ENCODE assay signal across 8 cellular contexts in the genomic region with DNA sequence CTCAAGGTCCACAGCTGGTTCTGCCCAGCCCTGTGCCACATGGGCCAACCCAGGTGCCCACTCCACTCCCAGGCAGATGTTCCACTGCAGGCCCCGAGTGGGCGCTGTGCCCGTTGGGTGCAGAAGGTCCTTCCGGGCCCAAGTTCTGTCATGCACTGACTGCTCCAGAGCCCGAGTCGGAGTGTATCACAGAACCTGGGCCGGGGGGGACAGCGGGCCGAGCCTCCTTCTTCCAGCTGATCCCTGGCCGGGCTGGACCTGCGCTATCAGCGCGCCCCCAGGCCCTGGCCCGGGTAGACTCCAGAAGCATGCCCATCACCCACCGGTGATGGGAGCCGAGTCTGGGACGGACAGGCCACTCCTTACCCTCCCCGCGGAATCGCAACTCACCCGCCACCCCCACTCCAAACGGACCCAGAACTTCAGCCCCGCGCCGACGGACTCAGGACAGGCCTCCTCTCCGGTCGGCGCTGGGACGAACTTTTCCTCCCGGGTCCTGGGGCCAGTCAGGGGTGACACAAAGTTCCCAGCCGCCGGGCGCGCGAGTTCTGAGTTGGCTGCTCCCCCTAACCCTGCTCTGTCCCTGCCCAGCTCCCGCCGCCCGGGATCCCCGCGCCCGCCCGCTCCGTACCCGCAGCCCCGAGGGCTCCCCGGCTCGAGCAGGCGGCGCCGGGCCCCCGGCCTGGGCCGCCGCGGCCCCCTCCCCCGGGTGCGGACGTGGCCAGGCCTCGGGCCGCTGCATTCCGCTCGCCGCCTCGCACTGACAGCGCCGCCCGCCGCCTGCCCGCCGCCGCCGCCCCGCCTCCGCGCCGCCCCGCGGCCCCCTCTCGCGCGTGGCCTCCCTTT. TPM values are rescaled to one million over a fixed set of nuclear protein-coding genes. Genes with fewer than 3 reads are reported as not detected.
DNase-seq lines count a peak whose midpoint lies in the region; ATAC-seq, FAIRE-seq and TF ChIP-seq lines count a peak whose summit lies in the region.

A gene with protein sequence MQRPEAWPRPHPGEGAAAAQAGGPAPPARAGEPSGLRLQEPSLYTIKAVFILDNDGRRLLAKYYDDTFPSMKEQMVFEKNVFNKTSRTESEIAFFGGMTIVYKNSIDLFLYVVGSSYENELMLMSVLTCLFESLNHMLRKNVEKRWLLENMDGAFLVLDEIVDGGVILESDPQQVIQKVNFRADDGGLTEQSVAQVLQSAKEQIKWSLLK (minus strand): TSS at position 762 of the 846 bp plus-strand sequence. CDS start 20 bp downstream, at position 742.

- peak within 1 kb of the TSS; percentile 75 for H3K9ac ChIP-seq in endothelial cell of umbilical vein (replicated peaks; ENCODE audit: extremely low read depth, insufficient read depth, low read length)

- BruUV-seq in endothelial cell of umbilical vein (replicated peaks; lab: Mats Ljungman, UMichigan) = no TSS peak

- intact Hi-C loops in endothelial cell of umbilical vein (cut with micrococcal nuclease) = loop anchor here (1.0 kb wide), 1 partner anchor 13 kb away; no protein-coding TSS in a partner anchor

- no peaks in the 10 kb centered on the region for H3K27me3 ChIP-seq in endothelial cell of umbilical vein (ENCODE audit: control insufficient read depth in 2 of 2, insufficient read depth in 2 of 2, low read length in 2 of 2)

- FAIRE-seq in endothelial cell of umbilical vein (lab: Jason Lieb, UNC) = peak; percentile 57

- no peaks in the 10 kb centered on the region for H4K20me1 ChIP-seq in endothelial cell of umbilical vein (replicated peaks; ENCODE audit: control insufficient read depth, extremely low read depth, insufficient read depth, low read length)

- POLR2A ChIA-PET in endothelial cell of umbilical vein (lab: Charles Lee) = interaction anchor here (1.7 kb wide), 1 partner anchor 11 kb away, joined by 4 read pairs; a partner anchor contains a TSS

- H2AFZ ChIP-seq in endothelial cell of umbilical vein (ENCODE audit: low read depth, low read length) = peak within 1 kb of the TSS; percentile 98

- dilution Hi-C loops in endothelial cell of umbilical vein (cut with MboI; ENCODE audit: extremely low pct_ligation_motif_present, low sequenced_read_pairs) = no loop called here

- peak within 1 kb of the TSS; percentile 82 for H3K4me2 ChIP-seq in endothelial cell of umbilical vein (ENCODE audit: insufficient read depth, low read length)

- no peak for TF ChIP-seq POLR2A in endothelial cell of umbilical vein (IDR thresholded peaks at IDR 0.05; ENCODE audit: low read depth, low read length)

- TF ChIP-seq CTCF in endothelial cell of umbilical vein (IDR thresholded peaks at IDR 0.05; ENCODE audit: extremely low read depth in 1 of 2, insufficient read depth in 1 of 2, low read depth in 1 of 2, low read length in 2 of 2) (peak; percentile 48 to 72), subcutaneous adipose tissue (IDR thresholded peaks at IDR 0.05; ENCODE audit: low read depth) (no peak)

- H3K36me3 ChIP-seq in endothelial cell of umbilical vein (ENCODE audit: control insufficient read depth in 2 of 2, extremely low read depth in 1 of 2, insufficient read depth in 2 of 2, low read length in 2 of 2) = no peaks in the 10 kb centered on the region

- H3K9me1 ChIP-seq in endothelial cell of umbilical vein (replicated peaks; ENCODE audit: control insufficient read depth, extremely low read depth, insufficient read depth, low read length) = no peaks in the 10 kb centered on the region

- no peak for ATAC-seq in HG03565 (IDR thresholded peaks at IDR 0.05; ENCODE audit: unreplicated experiment)

- H3K4me3 ChIP-seq in endothelial cell of umbilical vein (replicated peaks in 1 of 3; ENCODE audit: insufficient read depth in 1 of 3, low read depth in 1 of 3, low read length in 3 of 3) = peak within 1 kb of the TSS; percentile 52 to 60 (median 57)

- peak; percentile 54 for DNase-seq in Daoy (ENCODE audit: low read depth)
- DNase-seq in HuH-7.5 (ENCODE audit: low spot score) = peak; percentile 52
- DNase-seq in activated CD8-positive, alpha-beta memory T cell treated with anti-CD3 and anti-CD28 coated beads for 1 hour (ENCODE audit: extremely low read depth in 1 of 2, low read depth in 1 of 2) = peak; percentile 34 to 41
- DNase-seq in endothelial cell of umbilical vein (ENCODE audit: low read depth, low spot score) = peak; percentile 51
- DNase-seq in mucosa of gallbladder (ENCODE audit: low spot score) = peak; percentile 51
- DNase-seq in NCI-H2029 treated with DMSO at 0.1 percent for 48 hours (lab: John Stamatoyannopoulos, UW) = no peak

- peak within 1 kb of the TSS; percentile 4 for H3K27ac ChIP-seq in endothelial cell of umbilical vein (ENCODE audit: insufficient read depth, low read depth, low read length)

- H3K4me1 ChIP-seq in endothelial cell of umbilical vein (ENCODE audit: control insufficient read depth, extremely low read depth, insufficient read depth, low read length) = peaks cover 7% of the 10 kb centered on the region

- CTCF ChIA-PET in endothelial cell of umbilical vein (lab: Charles Lee) = interaction anchor here (0.5 to 3.0 kb wide), 12 partner anchors 9 to 49 kb away, joined by 3 to 34 read pairs (median 4); no protein-coding TSS in a partner anchor

- no peaks in the 10 kb centered on the region for H3K79me2 ChIP-seq in endothelial cell of umbilical vein (ENCODE audit: control insufficient read depth, insufficient read depth, low read length)

- no peaks in the 10 kb centered on the region for H3K9me3 ChIP-seq in endothelial cell of umbilical vein (replicated peaks; ENCODE audit: control insufficient read depth, insufficient read depth, low read length)

TF ChIP-seq in endothelial cell of umbilical vein, 7 proteins besides CTCF, POLR2A, EP300 and RAD21:
- TF ChIP-seq EZH2 (IDR thresholded peaks at IDR 0.05; ENCODE audit: borderline replicate concordance, low read depth, low read length, severe bottlenecking) = no peak
- TF ChIP-seq POLR2AphosphoS5 (IDR thresholded peaks at IDR 0.05; ENCODE audit: insufficient read depth, low read depth, low read length) = no peak
- no peak for TF ChIP-seq JUN (IDR thresholded peaks at IDR 0.05; ENCODE audit: borderline replicate concordance, insufficient read depth, insufficient read length, low read depth)
- TF ChIP-seq MYC (IDR thresholded peaks at IDR 0.05; ENCODE audit: low read depth, low read length) = no peak
- TF ChIP-seq, protein P1, sequence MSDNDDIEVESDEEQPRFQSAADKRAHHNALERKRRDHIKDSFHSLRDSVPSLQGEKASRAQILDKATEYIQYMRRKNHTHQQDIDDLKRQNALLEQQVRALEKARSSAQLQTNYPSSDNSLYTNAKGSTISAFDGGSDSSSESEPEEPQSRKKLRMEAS (IDR thresholded peaks at IDR 0.05; ENCODE audit: insufficient read depth, insufficient read length) = no peak
- no peak for TF ChIP-seq FOS (IDR thresholded peaks at IDR 0.05; ENCODE audit: borderline replicate concordance, insufficient read depth, low read length)
- TF ChIP-seq GATA2 (IDR thresholded peaks at IDR 0.05; ENCODE audit: insufficient read depth, insufficient read length, low read depth, low read length) = no peak

RNA-seq across cellular contexts. Expression of the gene that starts here (rescaled TPM):
- total RNA-seq in Daoy (2014; rRNA removed; shearing (Covaris generic)) = 0.57 and 5.5 TPM in 2 replicates
- total RNA-seq in endothelial cell of umbilical vein (12.5 and 16.3 TPM in 2 replicates), mucosa of gallbladder (39.3 TPM), subcutaneous adipose tissue (100 to 1,000 TPM in 1 of 4 donors, 10 to 100 TPM in 3; 54.1 to 103 (median 76.9) TPM)
- 13.4 and 28.1 TPM in 2 replicates for polyA plus RNA-seq in endothelial cell of umbilical vein
- polyA plus RNA-seq in endothelial cell of umbilical vein (2011; cell fraction: cytosol; rRNA removed) = 14.9 and 16.6 TPM in 2 replicates
- polyA plus RNA-seq in endothelial cell of umbilical vein (2011; cell fraction: nucleus; rRNA removed) = 11.5 and 11.9 TPM in 2 replicates
- 31.6 and 51.5 TPM in 2 replicates for polyA plus RNA-seq in endothelial cell of umbilical vein (2012)
- 15.0 and 17.1 TPM in 2 replicates for polyA minus RNA-seq in endothelial cell of umbilical vein
- polyA minus RNA-seq in endothelial cell of umbilical vein (2011; cell fraction: cytosol; rRNA and poly(A)+ RNA removed) = not detected
- polyA minus RNA-seq in endothelial cell of umbilical vein (2011; cell fraction: nucleus; rRNA and poly(A)+ RNA removed) = 3.7 and 3.8 TPM in 2 replicates
